In the genomic region with DNA sequence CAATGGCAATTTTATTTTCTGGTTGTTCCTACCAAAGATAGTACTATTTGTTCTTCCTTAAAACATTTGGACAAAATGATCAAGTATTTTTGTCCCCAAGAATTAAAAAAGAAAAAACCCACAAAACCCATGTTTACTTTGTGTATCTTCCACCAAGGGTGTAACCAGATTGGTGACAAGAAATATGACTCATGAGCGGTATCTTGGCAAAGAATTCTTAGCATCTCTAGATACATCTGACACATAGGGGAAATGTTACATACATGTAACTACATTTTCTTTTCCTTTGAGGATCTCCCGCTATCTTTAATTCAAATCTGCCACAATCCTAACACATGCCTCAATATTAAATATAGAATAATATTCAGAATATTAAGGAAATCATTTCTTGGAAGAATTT, we compare ENCODE assay signal across 23 cellular contexts.
DNase-seq lines count a peak whose midpoint lies in the region; ATAC-seq and TF ChIP-seq lines count a peak whose summit lies in the region.
"Had no signal": no experiment of that assay in that cellular context is flagged by ENCODE, and none has a peak within 500 bp of the region (broad histone marks: within the 10 kb centered on the region; RNA-seq: fewer than 3 reads in every experiment).

No MANE protein-coding gene starts in this region.

- H3K4me3 ChIP-seq in breast epithelium, result no peak overlapping the region
- peak overlapping the region; percentile 40 for H3K4me3 ChIP-seq in adipocyte (ENCODE audit: low read length)
- H3K4me3 ChIP-seq in suprapubic skin, result no peak overlapping the region
- H3K4me3 ChIP-seq: gastroesophageal sphincter, lower lobe of right lung, smooth muscle cell, tibial nerve had no signal

- WGBS in suprapubic skin, result 70% methylated on average over 2 of the region's 2 CpGs

- no peak overlapping the region for H3K9ac ChIP-seq in adipocyte (ENCODE audit: low read length)
- H3K9ac ChIP-seq: parathyroid adenoma had no signal

- H3K27ac ChIP-seq in breast epithelium, result no peak overlapping the region
- H3K27ac ChIP-seq in suprapubic skin, result peak overlapping the region; percentile 78
- H3K27ac ChIP-seq: HL-60, lower lobe of right lung, parathyroid adenoma, tibial nerve had no signal

- DNase-seq in MCF 10A (ENCODE audit: unreplicated experiment), result peak; percentile 36
- DNase-seq in breast epithelium (ENCODE audit: low spot score in 2 of 2), result no peak
- DNase-seq in adipocyte (ENCODE audit: low read depth), result peak; percentile 17
- peak; percentile 57 for DNase-seq in fibroblast of peridontal ligament (ENCODE audit: extremely low read depth)
- DNase-seq in suprapubic skin (ENCODE audit: low spot score in 2 of 2), result no peak
- DNase-seq in left colon, result no peak
- no peak for DNase-seq in NCI-H2107 (lab: John Stamatoyannopoulos, UW)
- DNase-seq: activated CD4-positive, alpha-beta T cell treated with anti-CD3 and anti-CD28 coated beads, Interleukin-2, amount 10 ng/mL, durations not matched to agents 24 days and 14 days; activated naive CD4-positive, alpha-beta T cell treated with anti-CD3 and anti-CD28 coated beads for 36 hours; CD4-positive, alpha-beta T cell; effector CD4-positive, alpha-beta T cell; KG1; lower lobe of right lung; naive thymus-derived CD8-positive, alpha-beta T cell; NCI-H1694; NCI-H446 treated with DMSO at 0.1 percent for 48 hours had no signal

- intact Hi-C loops in MCF 10A (cut with micrococcal nuclease), result no loop called here
- intact Hi-C loops in breast epithelium (cut with DNase I; ENCODE audit: low total_unique reads), result no loop called here
- intact Hi-C loops in left colon (cut with DNase I, micrococcal nuclease), result no loop called here

- no peak overlapping the region for H3K4me3 Mint-ChIP-seq in MCF 10A (ENCODE audit: unreplicated experiment)
- H3K4me3 Mint-ChIP-seq: activated CD4-positive, alpha-beta T cell treated with anti-CD3 and anti-CD28 coated beads, Interleukin-2, amount 10 ng/mL, durations not matched to agents 24 days and 14 days; activated naive CD4-positive, alpha-beta T cell treated with anti-CD3 and anti-CD28 coated beads for 36 hours; brain; CD4-positive, alpha-beta T cell; naive thymus-derived CD8-positive, alpha-beta T cell had no signal

- no peaks in the 10 kb centered on the region for H3K27me3 Mint-ChIP-seq in MCF 10A (ENCODE audit: insufficient read depth, unreplicated experiment)
- H3K27me3 Mint-ChIP-seq: activated CD4-positive, alpha-beta T cell treated with anti-CD3 and anti-CD28 coated beads, Interleukin-2, amount 10 ng/mL, durations not matched to agents 24 days and 14 days; brain; CD4-positive, alpha-beta T cell had no signal

- peaks cover 5% of the 10 kb centered on the region for H3K4me1 Mint-ChIP-seq in MCF 10A (ENCODE audit: insufficient read depth, unreplicated experiment)
- H3K4me1 Mint-ChIP-seq: activated CD4-positive, alpha-beta T cell treated with anti-CD3 and anti-CD28 coated beads, Interleukin-2, amount 10 ng/mL, durations not matched to agents 24 days and 14 days; naive thymus-derived CD8-positive, alpha-beta T cell had no signal

- ATAC-seq in HG02798 (IDR thresholded peaks at IDR 0.05; ENCODE audit: poor library complexity, unreplicated experiment) (no peak), left colon (no peak)
- ATAC-seq: gastroesophageal sphincter; lower lobe of right lung; naive thymus-derived CD8-positive, alpha-beta T cell had no signal

- no TSS peak for BruUV-seq in MCF 10A (replicated peaks; lab: Mats Ljungman, UMichigan)

- H3K9me3 ChIP-seq in breast epithelium (no peaks in the 10 kb centered on the region), adipocyte (ENCODE audit: control insufficient read depth, low read length) (no peaks in the 10 kb centered on the region), suprapubic skin (no peaks in the 10 kb centered on the region)
- H3K9me3 ChIP-seq: gastroesophageal sphincter, lower lobe of right lung, tibial nerve had no signal

- POLR2A ChIA-PET in MCF 10A (lab: Yijun Ruan, JAX), result interaction anchor here (0.9 to 1.3 kb wide), 3 partner anchors 9 to 79 kb away, joined by 3 to 6 read pairs (median 4); a partner anchor contains a TSS

- CTCF ChIA-PET in MCF 10A (lab: Yijun Ruan, JAX), result interaction anchor here (0.7 kb wide), 1 partner anchor 36 kb away, joined by 4 read pairs; no protein-coding TSS in a partner anchor

- TF ChIP-seq EP300 in suprapubic skin (IDR thresholded peaks at IDR 0.05), result no peak

- H3K27me3 ChIP-seq in breast epithelium (no peaks in the 10 kb centered on the region), adipocyte (replicated peaks; ENCODE audit: control insufficient read depth, insufficient read depth, low read length) (no peaks in the 10 kb centered on the region), suprapubic skin (no peaks in the 10 kb centered on the region)
- H3K27me3 ChIP-seq: gastroesophageal sphincter, tibial nerve had no signal

- no peaks in the 10 kb centered on the region for H3K9me3 Mint-ChIP-seq in MCF 10A (ENCODE audit: unreplicated experiment)
- H3K9me3 Mint-ChIP-seq: activated CD4-positive, alpha-beta T cell treated with anti-CD3 and anti-CD28 coated beads, Interleukin-2, amount 10 ng/mL, durations not matched to agents 24 days and 14 days; activated naive CD4-positive, alpha-beta T cell treated with anti-CD3 and anti-CD28 coated beads for 36 hours; brain; CD4-positive, alpha-beta T cell had no signal

- no peak for TF ChIP-seq CTCF in MCF 10A (IDR thresholded peaks at IDR 0.05; ENCODE audit: unreplicated experiment)
- TF ChIP-seq CTCF in breast epithelium (IDR thresholded peaks at IDR 0.05), result no peak
- TF ChIP-seq CTCF in suprapubic skin (IDR thresholded peaks at IDR 0.05), result no peak

- no peaks in the 10 kb centered on the region for H3K36me3 ChIP-seq in breast epithelium
- no peaks in the 10 kb centered on the region for H3K36me3 ChIP-seq in adipocyte (ENCODE audit: control insufficient read depth, insufficient read depth, low read length, severe bottlenecking)
- peaks cover 10% of the 10 kb centered on the region for H3K36me3 ChIP-seq in suprapubic skin

- peaks cover 13% of the 10 kb centered on the region for H3K36me3 Mint-ChIP-seq in MCF 10A (ENCODE audit: insufficient read depth, unreplicated experiment)
- H3K36me3 Mint-ChIP-seq: naive thymus-derived CD8-positive, alpha-beta T cell had no signal

- TF ChIP-seq POLR2A in breast epithelium (IDR thresholded peaks at IDR 0.05) (no peak), suprapubic skin (IDR thresholded peaks at IDR 0.05) (no peak)

- no peak overlapping the region for H3K27ac Mint-ChIP-seq in MCF 10A (ENCODE audit: low read depth, unreplicated experiment)
- H3K27ac Mint-ChIP-seq: activated CD4-positive, alpha-beta T cell treated with anti-CD3 and anti-CD28 coated beads, Interleukin-2, amount 10 ng/mL, durations not matched to agents 24 days and 14 days; activated naive CD4-positive, alpha-beta T cell treated with anti-CD3 and anti-CD28 coated beads for 36 hours; CD4-positive, alpha-beta T cell; naive thymus-derived CD8-positive, alpha-beta T cell had no signal

- H3K4me1 ChIP-seq in breast epithelium (no peaks in the 10 kb centered on the region), adipocyte (ENCODE audit: control insufficient read depth, insufficient read depth, low read length) (peaks cover 27% of the 10 kb centered on the region), suprapubic skin (peaks cover 3% of the 10 kb centered on the region)
- H3K4me1 ChIP-seq: parathyroid adenoma had no signal

Comparison
In these comparisons a context has a peak if more than half of its experiments do, and no peak if none do; other contexts are left out.
1. DNase-seq: peak in MCF 10A (single experiment), adipocyte (single experiment) and fibroblast of peridontal ligament (single experiment); none in breast epithelium (0 of 2), suprapubic skin (0 of 2), left colon (0 of 2) and NCI-H2107 (single experiment).